Comparison of ENCODE assay signal across 8 cellular contexts in the genomic region with DNA sequence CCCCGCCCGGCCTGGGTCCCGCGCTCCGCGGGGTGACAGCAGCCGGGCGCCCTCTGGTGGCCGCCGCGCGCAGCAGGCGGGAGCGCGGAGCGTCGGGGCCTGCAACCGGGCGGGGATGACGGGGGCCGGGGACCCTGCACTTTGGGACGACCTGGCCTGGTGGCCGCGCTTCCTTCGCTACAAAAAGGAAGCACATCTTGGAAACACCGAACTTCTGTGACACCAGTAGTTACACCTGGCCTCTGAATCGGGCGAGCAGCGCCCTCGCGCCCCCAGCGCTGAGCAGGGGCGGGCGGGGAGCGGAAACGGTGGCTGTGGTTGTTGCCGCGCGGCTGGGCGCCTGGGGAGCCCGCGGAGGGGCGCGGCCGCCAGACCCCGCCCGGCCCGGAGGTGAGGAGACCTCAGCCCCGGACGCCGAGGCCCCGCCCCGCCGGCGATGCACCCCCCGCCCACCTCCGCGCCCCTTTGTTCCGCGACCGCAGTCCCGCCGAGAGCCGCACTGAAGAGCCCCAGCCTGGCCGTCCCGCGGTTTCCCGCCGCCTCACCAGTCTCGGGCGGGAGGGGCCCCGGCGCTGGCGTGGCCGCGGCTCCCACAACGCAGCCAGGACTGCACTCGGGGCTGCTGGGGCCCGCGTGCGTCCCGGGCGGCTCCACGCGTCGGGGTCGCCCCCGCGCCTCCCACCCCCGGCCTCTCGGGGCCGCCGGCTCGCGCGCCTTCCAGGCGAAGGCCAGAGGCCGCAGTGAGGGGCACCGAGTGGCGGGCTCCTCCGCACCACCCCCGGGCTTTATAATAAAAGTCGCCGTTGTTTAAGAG. TPM values are rescaled to one million over a fixed set of nuclear protein-coding genes. Genes with fewer than 3 reads are reported as not detected.
DNase-seq lines count a peak whose midpoint lies in the region; ATAC-seq, FAIRE-seq and TF ChIP-seq lines count a peak whose summit lies in the region.

No MANE protein-coding gene starts in this region.

- FAIRE-seq in D721Med (lab: Jason Lieb, UNC): no peak

- no peaks in the 10 kb centered on the region for H3K36me3 ChIP-seq in OCI-LY7 (ENCODE audit: insufficient read depth, low read length)
- no peaks in the 10 kb centered on the region for H3K36me3 ChIP-seq in neuronal stem cell (replicated peaks in 1 of 2; ENCODE audit: control insufficient read depth in 2 of 2, insufficient read depth in 2 of 2, low read length in 2 of 2)
- no peaks in the 10 kb centered on the region for H3K36me3 ChIP-seq in thoracic aorta

- no peaks in the 10 kb centered on the region for H4K20me1 ChIP-seq in OCI-LY7 (ENCODE audit: insufficient read depth, low read length)

- H3K14ac ChIP-seq in neuronal stem cell (ENCODE audit: low read length): no peak overlapping the region

- peak overlapping the region; percentile 75 for H3K4me3 ChIP-seq in OCI-LY7 (ENCODE audit: low read depth, low read length, poor library complexity, severe bottlenecking)
- H3K4me3 ChIP-seq in fibroblast of villous mesenchyme (ENCODE audit: low read depth, low read length): peak overlapping the region; percentile 65
- H3K4me3 ChIP-seq in neuronal stem cell (ENCODE audit: low read length in 2 of 2): peak overlapping the region; percentile 77 to 86
- H3K4me3 ChIP-seq in thoracic aorta: peak overlapping the region; percentile 93

- H3K18ac ChIP-seq in neuronal stem cell (ENCODE audit: low read length): peak overlapping the region; percentile 100

- H3K9ac ChIP-seq in neuronal stem cell (ENCODE audit: low read depth, low read length, poor library complexity): peak overlapping the region; percentile 97

- no peaks in the 10 kb centered on the region for H3K9me2 ChIP-seq in OCI-LY7 (ENCODE audit: insufficient read depth, low read length)

- no peaks in the 10 kb centered on the region for H3K79me2 ChIP-seq in OCI-LY7 (ENCODE audit: insufficient read depth, low read depth, low read length)

- peaks cover 0 to 27% (median 8%) of the 10 kb centered on the region in 3 experiments for H3K27me3 ChIP-seq in neuronal stem cell (ENCODE audit: control insufficient read depth in 3 of 3, insufficient read depth in 3 of 3, low read depth in 1 of 3, low read length in 3 of 3)
- no peaks in the 10 kb centered on the region for H3K27me3 ChIP-seq in thoracic aorta (replicated peaks; ENCODE audit: insufficient read depth)

- BruUV-seq in OCI-LY7 (replicated peaks; lab: Mats Ljungman, UMichigan): no TSS peak

- H2BK120ac ChIP-seq in neuronal stem cell (ENCODE audit: low read depth, low read length): no peak overlapping the region

- H3K27ac ChIP-seq in OCI-LY7 (ENCODE audit: low read depth, low read length, poor library complexity, severe bottlenecking) (peak overlapping the region; percentile 95), neuronal stem cell (replicated peaks; ENCODE audit: low read length) (peak overlapping the region; percentile 99), thoracic aorta (no peak overlapping the region)

- ATAC-seq in GM19468 (IDR thresholded peaks at IDR 0.05; ENCODE audit: extremely low read depth, unreplicated experiment) (peak; percentile 53), thoracic aorta (ENCODE audit: insufficient number of reproducible peaks, low FRiP score, low read depth) (peak; percentile 66)

- H4K91ac ChIP-seq in neuronal stem cell (ENCODE audit: low read depth, low read length, poor library complexity): peak overlapping the region; percentile 58

- intact Hi-C loops in OCI-LY7 (cut with micrococcal nuclease; ENCODE audit: unreplicated experiment): loop anchor here (1.0 to 5.0 kb wide), 6 partner anchors 10 to 641 kb away; partner anchors contain the start of gene SDE2

- POLR2A ChIA-PET in OCI-LY7 (lab: Charles Lee): interaction anchor here (0.7 to 4.6 kb wide), 9 partner anchors 12 to 211 kb away, joined by 3 to 50 read pairs (median 5); partner anchors contain the start of gene PYCR2

- DNase-seq in D721Med (ENCODE audit: insufficient read length, low spot score) (peak; percentile 99), HT-29 (ENCODE audit: low spot score) (peak; percentile 73), OCI-LY7 (ENCODE audit: low spot score) (peak; percentile 92), fibroblast of villous mesenchyme (ENCODE audit: low read depth) (peak; percentile 33), neuronal stem cell (ENCODE audit: low spot score) (peak; percentile 81), thoracic aorta (ENCODE audit: low spot score) (no peak)
- DNase-seq in activated T-cell treated with anti-CD3 and anti-CD28 coated beads, Interleukin-2, amount 50 U/mL, for 48 hours: peak; percentile 79 to 87

- H3K23ac ChIP-seq in neuronal stem cell (ENCODE audit: low read depth, low read length, poor library complexity): peak overlapping the region; percentile 89

- H3K9me3 ChIP-seq in OCI-LY7 (ENCODE audit: low read length): no peaks in the 10 kb centered on the region
- no peaks in the 10 kb centered on the region for H3K9me3 ChIP-seq in neuronal stem cell (replicated peaks in 1 of 2; ENCODE audit: control insufficient read depth in 2 of 2, insufficient read depth in 1 of 2, low read depth in 1 of 2, low read length in 2 of 2)
- H3K9me3 ChIP-seq in thoracic aorta: no peaks in the 10 kb centered on the region

- no peaks in the 10 kb centered on the region for H3K79me1 ChIP-seq in neuronal stem cell (ENCODE audit: low read depth, low read length)

- peaks cover 62% of the 10 kb centered on the region for H3K4me1 ChIP-seq in OCI-LY7 (ENCODE audit: insufficient read depth, low read length, poor library complexity, severe bottlenecking)
- peaks cover 11 to 21% of the 10 kb centered on the region in 2 donors for H3K4me1 ChIP-seq in neuronal stem cell (ENCODE audit: control insufficient read depth in 2 of 2, insufficient read depth in 1 of 2, low read depth in 1 of 2, low read length in 2 of 2)
- peaks cover 0 to 12% of the 10 kb centered on the region in 2 donors for H3K4me1 ChIP-seq in thoracic aorta (ENCODE audit: control insufficient read depth in 1 of 2, low read depth in 2 of 2)

- peak overlapping the region; percentile 93 for H3K4me2 ChIP-seq in OCI-LY7 (ENCODE audit: low read length)
- H3K4me2 ChIP-seq in neuronal stem cell (ENCODE audit: insufficient read depth, low read length, poor library complexity, severe bottlenecking): peak overlapping the region; percentile 86

- CTCF ChIA-PET in OCI-LY7 (lab: Charles Lee; ENCODE audit: unreplicated experiment): interaction anchor here (0.8 to 2.7 kb wide), 1 partner anchor 57 kb away, joined by 7 to 10 read pairs; no protein-coding TSS in a partner anchor

- TF ChIP-seq CTCF in D721Med (IDR thresholded peaks at IDR 0.05; ENCODE audit: insufficient read depth, missing control alignments) (peak; percentile 89), OCI-LY7 (conservative IDR thresholded peaks at IDR 0.05; ENCODE audit: low read length) (peak; percentile 75), fibroblast of villous mesenchyme (IDR thresholded peaks at IDR 0.05; ENCODE audit: insufficient read depth, low read depth, low read length) (peak; percentile 46), thoracic aorta (IDR thresholded peaks at IDR 0.05) (peak; percentile 73)

- no peak overlapping the region for H4K8ac ChIP-seq in neuronal stem cell (ENCODE audit: low read depth, low read length)

- H2BK12ac ChIP-seq in neuronal stem cell (ENCODE audit: low read length): no peak overlapping the region

- H2AK5ac ChIP-seq in neuronal stem cell (ENCODE audit: low read depth, low read length): peak overlapping the region; percentile 72

- peak overlapping the region; percentile 72 for H2BK5ac ChIP-seq in neuronal stem cell (ENCODE audit: low read length)

- WGBS in neuronal stem cell (ENCODE audit: extremely low coverage in 2 of 2, insufficient read length in 2 of 2, insufficient replicate concordance in 1 of 2), 2 donors: no CpG with 5 or more reads among the region's 104 CpGs

- H2BK15ac ChIP-seq in neuronal stem cell (ENCODE audit: low read length): peak overlapping the region; percentile 97

- peak overlapping the region; percentile 46 for H2AFZ ChIP-seq in OCI-LY7 (ENCODE audit: low read length)
- peak overlapping the region; percentile 100 for H2AFZ ChIP-seq in neuronal stem cell (ENCODE audit: low read length)

- H3K4ac ChIP-seq in neuronal stem cell (ENCODE audit: low read length): no peak overlapping the region

RNA-seq across cellular contexts. Expression of gene H3-3A, which starts 59.3 kb away (rescaled TPM):
- total RNA-seq in HT-29 (2014; rRNA removed; shearing (Covaris generic)): 275 and 298 TPM in 2 replicates
- total RNA-seq in OCI-LY7 (2014; rRNA removed; shearing (Covaris generic)): 365 and 416 TPM in 2 replicates
- 661 and 742 TPM in 2 replicates for total RNA-seq in OCI-LY7 (2022)
- 107 and 148 TPM in 2 replicates for total RNA-seq in fibroblast of villous mesenchyme
- polyA plus RNA-seq in neuronal stem cell (2013, experiment 1 of 2): 2,556 TPM
- 2,683 TPM for polyA plus RNA-seq in neuronal stem cell (2013, experiment 2 of 2)
- 100 to 1,000 TPM; 226 to 258 TPM for total RNA-seq in thoracic aorta

Comparison
In these comparisons a context has a peak if more than half of its experiments do, and no peak if none do; other contexts are left out.
1. H3K27ac ChIP-seq: peak in OCI-LY7 (single experiment) and neuronal stem cell (single experiment); none in thoracic aorta (0 of 2).
2. Peak in every context shown above with its lines, with median percentiles within 50 percentile points of each other: CTCF ChIP-seq and H3K4me3 ChIP-seq.